10 cellular contexts compared by ENCODE assay signal in genomic region chr7:116030626-116031276, GRCh38. TPM values are rescaled to one million over a fixed set of nuclear protein-coding genes. Genes with fewer than 3 reads are reported as not detected.
A peak's percentile ranks its signal among the peaks of the same experiment; 100 is the strongest.
DNase-seq lines count a peak whose midpoint lies in the region; ATAC-seq and TF ChIP-seq lines count a peak whose summit lies in the region.
"Had no signal": no experiment of that assay in that cellular context is flagged by ENCODE, and none has a peak within 500 bp of the region (broad histone marks: within the 10 kb centered on the region; RNA-seq: fewer than 3 reads in every experiment).

Gene TFEC (minus strand): TSS chr7:116030763. CDS start chr7:115984441, 46,322 bp downstream.

- peak within 1 kb of the TSS; percentile 52 for H2AFZ ChIP-seq in neuronal stem cell (ENCODE audit: low read length)

- H3K27ac ChIP-seq in dorsolateral prefrontal cortex, result peak within 1 kb of the TSS in 3 of 59 donors; percentile 11 to 33 (median 23)
- H3K27ac ChIP-seq in neuronal stem cell (replicated peaks; ENCODE audit: low read length), result no peak within 1 kb of the TSS
- H3K27ac ChIP-seq in prostate gland, result no peak within 1 kb of the TSS

- TF ChIP-seq POLR2A in prostate gland (IDR thresholded peaks at IDR 0.05), result no peak

- H2BK12ac ChIP-seq in neuronal stem cell (ENCODE audit: low read length), result no peak within 1 kb of the TSS

- H3K23ac ChIP-seq in neuronal stem cell (ENCODE audit: low read depth, low read length, poor library complexity), result no peak within 1 kb of the TSS

- ATAC-seq in GM18498 (IDR thresholded peaks at IDR 0.05; ENCODE audit: unreplicated experiment) (no peak), HG02840 (IDR thresholded peaks at IDR 0.05; ENCODE audit: low FRiP score, unreplicated experiment) (no peak), HG03135 (IDR thresholded peaks at IDR 0.05; ENCODE audit: unreplicated experiment) (no peak)

- H3K36me3 ChIP-seq in neuronal stem cell (replicated peaks in 1 of 2; ENCODE audit: control insufficient read depth in 2 of 2, insufficient read depth in 2 of 2, low read length in 2 of 2) (no peaks in the 10 kb centered on the region), prostate gland (no peaks in the 10 kb centered on the region)

- H3K4me2 ChIP-seq in neuronal stem cell (ENCODE audit: insufficient read depth, low read length, poor library complexity, severe bottlenecking), result no peak within 1 kb of the TSS
- H3K4me2 ChIP-seq: SK-N-SH had no signal

- no peak within 1 kb of the TSS for H4K8ac ChIP-seq in neuronal stem cell (ENCODE audit: low read depth, low read length)

- no peak within 1 kb of the TSS for H2BK15ac ChIP-seq in neuronal stem cell (ENCODE audit: low read length)

- peak within 1 kb of the TSS in 38 of 59 donors; percentile 1 to 47 (median 20) for H3K4me3 ChIP-seq in dorsolateral prefrontal cortex
- H3K4me3 ChIP-seq in neuronal stem cell (ENCODE audit: low read length in 2 of 2), result no peak within 1 kb of the TSS
- no peak within 1 kb of the TSS for H3K4me3 ChIP-seq in prostate gland

- DNase-seq in GDM1 (lab: John Stamatoyannopoulos, UW) (peak; percentile 48), NCI-H460 (ENCODE audit: extremely low read depth, low read depth) (peak; percentile 13), dorsolateral prefrontal cortex (no peak), neuronal stem cell (ENCODE audit: low spot score) (no peak), prostate gland (ENCODE audit: low spot score) (no peak)
- DNase-seq: NCI-H1417 treated with DMSO at 0.1 percent for 48 hours, SK-N-SH had no signal

- H2AK5ac ChIP-seq in neuronal stem cell (ENCODE audit: low read depth, low read length), result no peak within 1 kb of the TSS

- H3K9me3 ChIP-seq in neuronal stem cell (replicated peaks in 1 of 2; ENCODE audit: control insufficient read depth in 2 of 2, insufficient read depth in 1 of 2, low read depth in 1 of 2, low read length in 2 of 2) (no peaks in the 10 kb centered on the region), prostate gland (no peaks in the 10 kb centered on the region)
- H3K9me3 ChIP-seq: SK-N-SH had no signal

- no peak within 1 kb of the TSS for H2BK5ac ChIP-seq in neuronal stem cell (ENCODE audit: low read length)

- TF ChIP-seq CTCF in dorsolateral prefrontal cortex (IDR thresholded peaks at IDR 0.05 in 54 of 56, conservative IDR thresholded peaks at IDR 0.05 in 2 of 56; ENCODE audit: low read depth in 1 of 56, partially characterized antibody in 56 of 56), result no peak
- no peak for TF ChIP-seq CTCF in prostate gland (IDR thresholded peaks at IDR 0.05)

- H3K27me3 ChIP-seq in dorsolateral prefrontal cortex (no peaks in the 10 kb centered on the region), neuronal stem cell (ENCODE audit: control insufficient read depth in 3 of 3, insufficient read depth in 3 of 3, low read depth in 1 of 3, low read length in 3 of 3) (no peaks in the 10 kb centered on the region), prostate gland (replicated peaks; ENCODE audit: insufficient read depth) (no peaks in the 10 kb centered on the region)

- WGBS in neuronal stem cell (ENCODE audit: extremely low coverage in 2 of 2, insufficient read length in 2 of 2, insufficient replicate concordance in 1 of 2), 2 donors, result no CpG with 5 or more reads among the region's 3 CpGs
- 26% methylated on average over 3 of the region's 3 CpGs for WGBS in prostate gland

- H3K14ac ChIP-seq in neuronal stem cell (ENCODE audit: low read length), result no peak within 1 kb of the TSS

- H3K4me1 ChIP-seq in neuronal stem cell (ENCODE audit: control insufficient read depth in 2 of 2, insufficient read depth in 1 of 2, low read depth in 1 of 2, low read length in 2 of 2) (no peaks in the 10 kb centered on the region), prostate gland (replicated peaks) (no peaks in the 10 kb centered on the region)

- no peak within 1 kb of the TSS for H3K18ac ChIP-seq in neuronal stem cell (ENCODE audit: low read length)

- H3K9ac ChIP-seq in neuronal stem cell (ENCODE audit: low read depth, low read length, poor library complexity), result no peak within 1 kb of the TSS
- H3K9ac ChIP-seq: SK-N-SH had no signal

- H3K79me1 ChIP-seq in neuronal stem cell (ENCODE audit: low read depth, low read length), result no peaks in the 10 kb centered on the region

- no peak within 1 kb of the TSS for H2BK120ac ChIP-seq in neuronal stem cell (ENCODE audit: low read depth, low read length)

- H3K4ac ChIP-seq in neuronal stem cell (ENCODE audit: low read length), result no peak within 1 kb of the TSS

- intact Hi-C loops in dorsolateral prefrontal cortex (cut with DNase I) (no loop called here), prostate gland (cut with DNase I) (no loop called here)

- H4K91ac ChIP-seq in neuronal stem cell (ENCODE audit: low read depth, low read length, poor library complexity), result no peak within 1 kb of the TSS

RNA-seq across cellular contexts. Expression of gene TFEC, which starts in this region (rescaled TPM):
- total RNA-seq in NCI-H460 (2014; rRNA removed; shearing (Covaris generic)), result 0.06 TPM in 1 of 2 replicates, not detected in the other
- polyA plus RNA-seq in NCI-H460 (2014; cell fraction: nucleus; rRNA removed), result 0.07 TPM in 1 of 2 replicates, not detected in the other
- total RNA-seq in dorsolateral prefrontal cortex, result 1 to 10 TPM; 1.1 to 6.6 (median 3.0) TPM
- polyA plus RNA-seq in neuronal stem cell (2013, experiment 1 of 2), result 0.01 TPM
- polyA plus RNA-seq in neuronal stem cell (2013, experiment 2 of 2), result 0.04 TPM
- under 1 TPM; 0.32 to 0.85 TPM for total RNA-seq in prostate gland
- polyA plus RNA-seq: SK-N-SH had no signal

Comparison
In these comparisons a context has a peak if more than half of its experiments do, and no peak if none do; other contexts are left out.
1. Peak in DNase-seq in NCI-H460; RNA of the gene not detected or under 1 TPM.
2. H3K4me3 ChIP-seq: peak in dorsolateral prefrontal cortex (38 of 59); none in neuronal stem cell (0 of 2) and prostate gland (0 of 2).